ENCODE assay signal across 10 cellular contexts in genomic region chr6:158752613-158753012, GRCh38.
DNase-seq lines count a peak whose midpoint lies in the region; ATAC-seq, FAIRE-seq and TF ChIP-seq lines count a peak whose summit lies in the region.
"Had no signal": no experiment of that assay in that cellular context is flagged by ENCODE, and none has a peak within 500 bp of the region (broad histone marks: within the 10 kb centered on the region; RNA-seq: fewer than 3 reads in every experiment).

No MANE protein-coding gene starts in this region.

- peaks cover 18% of the 10 kb centered on the region for H3K36me3 Mint-ChIP-seq in natural killer cell

- H3K9ac ChIP-seq in fibroblast of lung (ENCODE audit: insufficient read depth, low read length): no peak overlapping the region

- TF ChIP-seq CTCF in GM13977 (IDR thresholded peaks at IDR 0.05; ENCODE audit: extremely low read depth, insufficient read depth, missing control alignments) (peak; percentile 30), fibroblast of lung (conservative IDR thresholded peaks at IDR 0.05 in 1 of 2, IDR thresholded peaks at IDR 0.05 in 1 of 2; ENCODE audit: low read depth in 1 of 2, low read length in 2 of 2) (peak; percentile 23 to 34), natural killer cell (IDR thresholded peaks at IDR 0.05) (no peak)

- H3K27ac Mint-ChIP-seq in natural killer cell: peak overlapping the region in 1 of 2 donors; percentile 18

- ATAC-seq in natural killer cell: no peak

- no peak overlapping the region for H3K4me2 ChIP-seq in fibroblast of lung (ENCODE audit: extremely low read depth, insufficient read depth, low read length)

- H3K4me3 ChIP-seq in fibroblast of lung (replicated peaks in 1 of 4; ENCODE audit: control extremely low read depth in 1 of 4, insufficient read depth in 1 of 4, low read depth in 3 of 4, low read length in 4 of 4): no peak overlapping the region
- H3K4me3 ChIP-seq: HAP-1 had no signal

- intact Hi-C loops in natural killer cell (cut with micrococcal nuclease): no loop called here

- in situ Hi-C loops in GM13977 (cut with MboI; ENCODE audit: low pct_unique_long_range_greater_than_20kb, low sequenced_read_pairs, unreplicated experiment): no loop called here

- H3K9me3 Mint-ChIP-seq in natural killer cell: no peaks in the 10 kb centered on the region

- no peak for FAIRE-seq in H54 (lab: Jason Lieb, UNC)
- FAIRE-seq: endothelial cell of umbilical vein had no signal

- H3K27ac ChIP-seq in fibroblast of lung (ENCODE audit: insufficient read depth, low read length): no peak overlapping the region

- no peak overlapping the region for H2AFZ ChIP-seq in fibroblast of lung (ENCODE audit: low read length)

- peaks cover 0 to 6% of the 10 kb centered on the region in 2 donors for H3K4me1 Mint-ChIP-seq in natural killer cell

- no peaks in the 10 kb centered on the region for H3K27me3 Mint-ChIP-seq in natural killer cell (ENCODE audit: low read depth in 2 of 2)

- no peak overlapping the region for H3K4me3 Mint-ChIP-seq in natural killer cell

- no peaks in the 10 kb centered on the region for H3K4me1 ChIP-seq in fibroblast of lung (ENCODE audit: control insufficient read depth, extremely low read depth, insufficient read depth, low read length)
- H3K4me1 ChIP-seq: HAP-1 had no signal

- H3K36me3 ChIP-seq in fibroblast of lung (ENCODE audit: control insufficient read depth, insufficient read depth, low read length): no peaks in the 10 kb centered on the region
- H3K36me3 ChIP-seq: HAP-1 had no signal

- DNase-seq in GM13977 (ENCODE audit: low spot score): no peak
- peak; percentile 97 for DNase-seq in NCI-H524 treated with DMSO at 0.1 percent for 48 hours (lab: John Stamatoyannopoulos, UW)
- peak; percentile 21 to 43 for DNase-seq in fibroblast of lung (ENCODE audit: low read depth in 2 of 2)
- DNase-seq in putamen (ENCODE audit: low spot score): peak; percentile 93
- no peak for DNase-seq in SW480 (ENCODE audit: low spot score)
- no peak for DNase-seq in H54 (ENCODE audit: insufficient read length, low spot score)
- no peak for DNase-seq in natural killer cell
- DNase-seq in activated T-cell treated with anti-CD3 and anti-CD28 coated beads for 4 hours: no peak

- H3K79me2 ChIP-seq in fibroblast of lung (ENCODE audit: control insufficient read depth, insufficient read depth, low read length): no peaks in the 10 kb centered on the region

- no peak for TF ChIP-seq POLR2A in H54 (IDR thresholded peaks at IDR 0.05; ENCODE audit: low read depth, low read length)

- no peaks in the 10 kb centered on the region for H3K27me3 ChIP-seq in fibroblast of lung (ENCODE audit: control insufficient read depth, insufficient read depth, low read length)

- H3K9me3 ChIP-seq in fibroblast of lung (ENCODE audit: control insufficient read depth, insufficient read depth, low read depth, low read length): no peaks in the 10 kb centered on the region
- H3K9me3 ChIP-seq: HAP-1 had no signal

- no peaks in the 10 kb centered on the region for H4K20me1 ChIP-seq in fibroblast of lung (ENCODE audit: control insufficient read depth, extremely low read depth, insufficient read depth, low read length)

Comparison
In these comparisons a context has a peak if more than half of its experiments do, and no peak if none do; other contexts are left out.
1. DNase-seq: peak in NCI-H524 treated with DMSO at 0.1 percent for 48 hours (single experiment), fibroblast of lung (2 of 2) and putamen (single experiment); none in GM13977 (single experiment), SW480 (single experiment), H54 (single experiment), natural killer cell (single experiment) and activated T-cell treated with anti-CD3 and anti-CD28 coated beads for 4 hours (single experiment).